In the genomic region with DNA sequence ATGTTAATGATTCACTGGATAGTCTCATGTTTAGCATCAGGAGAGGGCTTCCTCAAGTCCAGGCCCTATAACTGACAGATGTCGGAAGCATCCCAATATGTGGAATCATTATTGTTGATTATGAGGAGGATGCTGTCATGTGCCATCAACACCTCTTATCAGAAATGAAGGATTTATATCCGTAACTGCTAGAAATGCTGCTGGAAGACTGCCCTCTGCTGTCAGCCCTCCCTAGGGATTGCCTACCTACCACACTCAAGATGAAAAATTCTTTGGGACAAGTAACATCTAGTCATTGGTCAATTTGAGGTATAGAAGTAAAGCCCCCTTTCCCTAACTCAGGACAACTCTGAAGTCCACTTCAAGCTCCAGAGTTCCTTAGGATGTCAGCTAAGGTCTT, we compare ENCODE assay signal across 21 cellular contexts.
DNase-seq lines count a peak whose midpoint lies in the region; ATAC-seq and TF ChIP-seq lines count a peak whose summit lies in the region.
"Had no signal": no experiment of that assay in that cellular context is flagged by ENCODE, and none has a peak within 500 bp of the region (broad histone marks: within the 10 kb centered on the region; RNA-seq: fewer than 3 reads in every experiment).

No MANE protein-coding gene starts in this region.

- peak; percentile 14 for DNase-seq in HPDE6-E6E7 (ENCODE audit: extremely low spot score)
- no peak for DNase-seq in RWPE2 (ENCODE audit: low spot score)
- DNase-seq in iPS-NIHi11 (ENCODE audit: low spot score) = peak; percentile 33
- no peak for DNase-seq in DMS 273 treated with DMSO at 0.1 percent for 48 hours (lab: John Stamatoyannopoulos, UW)
- DNase-seq in amygdala (lab: John Stamatoyannopoulos, UW) = no peak
- no peak for DNase-seq in T-helper 2 cell
- DNase-seq in SIG-M5 (lab: John Stamatoyannopoulos, UW) = no peak
- DNase-seq: activated CD8-positive, alpha-beta memory T cell treated with anti-CD3 and anti-CD28 coated beads for 24 hours; activated T-cell treated with anti-CD3 and anti-CD28 coated beads, Interleukin-2, amount 50 U/mL, for 72 hours; colonic mucosa; hippocampal formation; left cardiac atrium; natural killer cell; NCI-H187 treated with DMSO at 0.1 percent for 48 hours; NCI-H446 treated with DMSO at 0.1 percent for 48 hours; stimulated activated naive CD4-positive, alpha-beta T cell; thyroid gland had no signal

- no peak for ATAC-seq in RWPE2 (ENCODE audit: low read depth)
- ATAC-seq: activated naive CD4-positive, alpha-beta T cell treated with anti-CD3 and anti-CD28 coated beads, Interleukin-2, amount 50 U/mL, for 72 hours; activated T-cell treated with anti-CD3 and anti-CD28 coated beads, Interleukin-2, amount 50 U/mL, for 72 hours; HepG2; left cardiac atrium; natural killer cell had no signal

- no peak overlapping the region for H3K4me3 ChIP-seq in RWPE2 (ENCODE audit: severe bottlenecking)
- H3K4me3 ChIP-seq: colonic mucosa, thyroid gland had no signal

- H3K9me3 ChIP-seq in RWPE2 (ENCODE audit: severe bottlenecking) = no peaks in the 10 kb centered on the region
- H3K9me3 ChIP-seq: colonic mucosa, thyroid gland had no signal

- H3K27me3 ChIP-seq in RWPE2 (ENCODE audit: insufficient read depth, poor library complexity, severe bottlenecking) = no peaks in the 10 kb centered on the region
- H3K27me3 ChIP-seq: colonic mucosa, thyroid gland had no signal

- H3K27ac ChIP-seq in C4-2B (no peak overlapping the region), RWPE2 (ENCODE audit: poor library complexity, severe bottlenecking) (no peak overlapping the region)
- H3K27ac ChIP-seq: colonic mucosa, parathyroid adenoma, thyroid gland had no signal

- H3K4me1 ChIP-seq in RWPE2 (ENCODE audit: insufficient read depth, poor library complexity, severe bottlenecking) = no peaks in the 10 kb centered on the region
- H3K4me1 ChIP-seq: colonic mucosa, parathyroid adenoma, thyroid gland had no signal

- TF ChIP-seq CTCF in C4-2B (conservative IDR thresholded peaks at IDR 0.05) = peak; percentile 46
- TF ChIP-seq CTCF in RWPE2 (IDR thresholded peaks at IDR 0.05; ENCODE audit: poor library complexity, severe bottlenecking) = peak; percentile 33

- H3K36me3 ChIP-seq in RWPE2 (ENCODE audit: low read depth) = no peaks in the 10 kb centered on the region
- H3K36me3 ChIP-seq: colonic mucosa, thyroid gland had no signal

Comparison
In these comparisons a context has a peak if more than half of its experiments do, and no peak if none do; other contexts are left out.
1. DNase-seq: peak in HPDE6-E6E7 (single experiment) and iPS-NIHi11 (single experiment); none in RWPE2 (single experiment), DMS 273 treated with DMSO at 0.1 percent for 48 hours (single experiment), amygdala (0 of 56), T-helper 2 cell (0 of 5) and SIG-M5 (single experiment).